29 cellular contexts compared by ENCODE assay signal in the genomic region with DNA sequence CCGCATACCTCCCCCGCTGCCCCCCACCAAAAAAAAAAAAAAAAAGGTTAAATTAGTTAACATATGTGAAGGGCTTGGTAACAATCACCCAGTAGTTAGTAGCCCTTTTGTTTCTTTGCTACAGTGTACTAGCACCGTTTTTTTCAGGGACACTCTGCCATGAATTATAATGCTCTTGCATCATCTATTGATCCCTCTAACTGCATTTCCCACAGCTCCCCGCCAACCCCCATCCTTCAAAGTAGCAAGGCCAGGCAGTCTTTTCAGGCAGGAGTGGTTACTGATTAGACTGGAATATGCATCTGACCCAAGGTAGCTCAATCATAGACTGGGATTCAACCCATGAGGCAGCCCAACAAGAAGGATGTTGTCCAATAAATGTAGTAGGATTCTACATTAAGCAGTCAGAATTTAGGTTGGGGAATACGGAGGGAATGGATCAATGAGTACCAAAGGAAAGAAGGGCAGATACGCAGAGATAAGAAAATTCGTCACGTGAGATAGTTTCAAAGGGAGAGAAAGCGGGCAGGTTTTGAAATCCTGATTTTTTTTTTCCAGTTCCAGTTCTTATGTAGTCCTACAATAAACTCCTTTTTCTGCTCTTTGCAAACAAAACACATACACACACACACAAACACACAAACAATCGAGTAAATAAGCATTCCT. TPM values are rescaled to one million over a fixed set of nuclear protein-coding genes. Genes with fewer than 3 reads are reported as not detected.
DNase-seq lines count a peak whose midpoint lies in the region; ATAC-seq, FAIRE-seq and TF ChIP-seq lines count a peak whose summit lies in the region.
"Had no signal": no experiment of that assay in that cellular context is flagged by ENCODE, and none has a peak within 500 bp of the region (broad histone marks: within the 10 kb centered on the region; RNA-seq: fewer than 3 reads in every experiment).

No MANE protein-coding gene starts in this region.

- H4K8ac ChIP-seq in H9 (replicated peaks; ENCODE audit: insufficient read length, low read depth, low read length) = no peak overlapping the region

- H4K5ac ChIP-seq in H9 (ENCODE audit: insufficient read length, low read depth, low read length) = no peak overlapping the region

- no peak overlapping the region for H2BK12ac ChIP-seq in H9 (ENCODE audit: insufficient read length, low read depth, low read length)

- no peak overlapping the region for H2AFZ ChIP-seq in H9 (ENCODE audit: low read length)

- no peak overlapping the region for H4K91ac ChIP-seq in H9 (ENCODE audit: insufficient read length, low read depth, low read length)

- H3K9ac ChIP-seq in H9 (ENCODE audit: extremely low read depth, insufficient read length, low read length) = peak overlapping the region; percentile 26
- H3K9ac ChIP-seq in iPS-18a (ENCODE audit: low read length) = no peak overlapping the region
- H3K9ac ChIP-seq: BLaER1 treated with 17β-estradiol and CSF1 and Interleukin-3, amounts not matched to agents 10 nM and 100 nM; KMS-11 had no signal

- H2BK120ac ChIP-seq in H9 (ENCODE audit: low read depth, low read length, poor library complexity, severe bottlenecking) = no peak overlapping the region

- intact Hi-C loops in pancreas (cut with DNase I) = loop anchor here in 1 of 3 donors (10.0 kb wide), 1 partner anchor 488 kb away; no protein-coding TSS in a partner anchor

- peak overlapping the region; percentile 20 to 43 (median 36); a peak in 4 of 7 replicates for H3K27ac Mint-ChIP-seq in H9
- H3K27ac Mint-ChIP-seq in WTC11 = peak overlapping the region; percentile 71; the same call in 1 of the 2 replicates
- no peak overlapping the region for H3K27ac Mint-ChIP-seq in activated CD4-positive, alpha-beta memory T cell treated with anti-CD3 and anti-CD28 coated beads, Interleukin-2, amount 10 ng/mL, durations not matched to agents 7 days and 5 days
- H3K27ac Mint-ChIP-seq: T-cell had no signal

- no peak for FAIRE-seq in pancreas (lab: Jason Lieb, UNC)
- FAIRE-seq: A549, GM12891, HTR-8/SVneo had no signal

- H3K4me1 ChIP-seq in H9 (ENCODE audit: insufficient read depth, low read length) (peaks cover 8% of the 10 kb centered on the region; the same call in 1 of the 2 replicates), iPS-18a (ENCODE audit: control insufficient read depth, low read depth, low read length) (peaks cover 22% of the 10 kb centered on the region), pancreas (peaks cover 0 to 12% (median 0%) of the 10 kb centered on the region in 3 donors)
- H3K4me1 ChIP-seq: A549, Caco-2 had no signal

- H3K79me1 ChIP-seq in H9 (ENCODE audit: insufficient read depth, low read depth, low read length, poor library complexity, severe bottlenecking) = no peaks in the 10 kb centered on the region

- no peak overlapping the region for H2BK5ac ChIP-seq in H9 (ENCODE audit: insufficient read length, low read length)

- no peak overlapping the region for H3K23ac ChIP-seq in H9 (ENCODE audit: insufficient read length, low read depth, low read length)

- DNase-seq in H9 (no peak), WTC11 (ENCODE audit: low spot score) (no peak), pancreas (peak in 2 of 6 donors; percentile 36 to 51), NCI-H345 treated with DMSO at 0.1 percent for 48 hours (lab: John Stamatoyannopoulos, UW; ENCODE audit: unreplicated experiment) (no peak)
- no peak for DNase-seq in activated CD4-positive, alpha-beta memory T cell treated with anti-CD3 and anti-CD28 coated beads, Interleukin-2, amount 10 ng/mL, durations not matched to agents 7 days and 5 days
- DNase-seq: AML-193; Caco-2; CD4-positive, alpha-beta memory T cell; DMS79 treated with DMSO at 0.1 percent for 48 hours; GF-D8; GOT3; IMR-90; NCI-H1092; NCI-H1417 treated with DMSO at 0.1 percent for 48 hours; NCI-H1694 treated with DMSO at 0.1 percent for 48 hours; NCI-H2081; NCI-H526 treated with DMSO at 0.1 percent for 48 hours; SHP77; T-cell had no signal

- H3K56ac ChIP-seq in H9 (ENCODE audit: insufficient read length, low read depth, low read length) = no peak overlapping the region

- H3T11ph ChIP-seq in H9 (ENCODE audit: low read length) = no peak overlapping the region

- peaks cover 3 to 4% of the 10 kb centered on the region in 2 experiments; a peak in 3 of 5 replicates for H3K9me3 Mint-ChIP-seq in H9
- peaks cover 4% of the 10 kb centered on the region for H3K9me3 Mint-ChIP-seq in WTC11
- peaks cover 4% of the 10 kb centered on the region for H3K9me3 Mint-ChIP-seq in activated CD4-positive, alpha-beta memory T cell treated with anti-CD3 and anti-CD28 coated beads, Interleukin-2, amount 10 ng/mL, durations not matched to agents 7 days and 5 days
- H3K9me3 Mint-ChIP-seq: T-cell had no signal

- H3K23me2 ChIP-seq in H9 (ENCODE audit: insufficient read length, low read depth, low read length, poor library complexity, severe bottlenecking) = no peaks in the 10 kb centered on the region

- H3K27ac ChIP-seq in H9 (ENCODE audit: insufficient read length, low read depth, low read length) (no peak overlapping the region), iPS-18a (ENCODE audit: low read length) (peak overlapping the region; percentile 12), pancreas (peak overlapping the region in 1 of 4 donors; percentile 24)
- H3K27ac ChIP-seq: A549; BLaER1 treated with 17β-estradiol and CSF1 and Interleukin-3, amounts not matched to agents 10 nM and 100 nM; KMS-11; RWPE1 had no signal

- no peaks in the 10 kb centered on the region for H3K9me3 ChIP-seq in H9 (ENCODE audit: control insufficient read depth, low read depth, low read length)
- no peaks in the 10 kb centered on the region for H3K9me3 ChIP-seq in iPS-18a (ENCODE audit: control insufficient read depth, low read depth, low read length)
- H3K9me3 ChIP-seq in pancreas = no peaks in the 10 kb centered on the region
- H3K9me3 ChIP-seq: A549, Caco-2 had no signal

- POLR2A ChIA-PET in WTC11 (lab: Charles Lee) = interaction anchor here (0.7 kb wide), 1 partner anchor 479 kb away, joined by 5 read pairs; no protein-coding TSS in a partner anchor
- POLR2A ChIA-PET in activated CD4-positive, alpha-beta memory T cell treated with anti-CD3 and anti-CD28 coated beads, Interleukin-2, amount 10 ng/mL, durations not matched to agents 7 days and 5 days (lab: Charles Lee) = no interaction called here

- 100% methylated on average over 1 of the region's 10 CpGs for WGBS in H9 (ENCODE audit: extremely low coverage, insufficient read length, low lambda C conversion rate)
- WGBS in pancreas, 2 donors = 57 to 64% methylated on average over 9 to 10 of the region's 10 CpGs

- H3K36me3 Mint-ChIP-seq in H9 (ENCODE audit: insufficient read depth in 1 of 3, low read depth in 3 of 3) (peaks cover 0 to 4% (median 0%) of the 10 kb centered on the region in 3 experiments; a peak in 3 of 7 replicates), WTC11 (peaks cover 7% of the 10 kb centered on the region; the same call in 1 of the 2 replicates)
- H3K36me3 Mint-ChIP-seq in activated CD4-positive, alpha-beta memory T cell treated with anti-CD3 and anti-CD28 coated beads, Interleukin-2, amount 10 ng/mL, durations not matched to agents 7 days and 5 days (ENCODE audit: low read depth) = peaks cover 3% of the 10 kb centered on the region

- peak overlapping the region; percentile 22 for H3K4me2 ChIP-seq in H9 (ENCODE audit: insufficient read depth, insufficient read length, low read length)
- H3K4me2 ChIP-seq: A549; BLaER1 treated with 17β-estradiol and CSF1 and Interleukin-3, amounts not matched to agents 10 nM and 100 nM; KMS-11 had no signal

- H3K4me1 Mint-ChIP-seq in H9 (peaks cover 21 to 32% of the 10 kb centered on the region in 2 experiments), WTC11 (peaks cover 38% of the 10 kb centered on the region)
- peaks cover 4% of the 10 kb centered on the region for H3K4me1 Mint-ChIP-seq in activated CD4-positive, alpha-beta memory T cell treated with anti-CD3 and anti-CD28 coated beads, Interleukin-2, amount 10 ng/mL, durations not matched to agents 7 days and 5 days
- H3K4me1 Mint-ChIP-seq: CD4-positive, alpha-beta memory T cell; T-cell had no signal

- CTCF ChIA-PET in WTC11 (lab: Charles Lee) = interaction anchor here (1.0 to 3.2 kb wide), 3 partner anchors 11 to 492 kb away, joined by 3 to 24 read pairs (median 4); no protein-coding TSS in a partner anchor
- CTCF ChIA-PET in activated CD4-positive, alpha-beta memory T cell treated with anti-CD3 and anti-CD28 coated beads, Interleukin-2, amount 10 ng/mL, durations not matched to agents 7 days and 5 days (lab: Charles Lee) = interaction anchor here (0.7 to 1.0 kb wide), 2 partner anchors 11 to 75 kb away, joined by 4 read pairs; no protein-coding TSS in a partner anchor

- H3K4ac ChIP-seq in H9 (ENCODE audit: low read depth, low read length) = no peak overlapping the region

- no peaks in the 10 kb centered on the region for H4K20me1 ChIP-seq in H9 (ENCODE audit: control insufficient read depth, insufficient read depth, insufficient read length)
- H4K20me1 ChIP-seq: BLaER1 treated with 17β-estradiol and CSF1 and Interleukin-3, amounts not matched to agents 10 nM and 100 nM had no signal

- peak; percentile 51 for ATAC-seq in WTC11
- peak; percentile 54 to 85 (median 70) for ATAC-seq in pancreas
- ATAC-seq in HG02884 (IDR thresholded peaks at IDR 0.05; ENCODE audit: unreplicated experiment) = no peak
- ATAC-seq: A549, HCT116, Panc1, T-cell had no signal

- H2AK5ac ChIP-seq in H9 (ENCODE audit: insufficient read length, low read length) = no peak overlapping the region

- no peaks in the 10 kb centered on the region for H3K36me3 ChIP-seq in iPS-18a (ENCODE audit: control insufficient read depth, low read depth, low read length)
- no peaks in the 10 kb centered on the region for H3K36me3 ChIP-seq in pancreas
- H3K36me3 ChIP-seq: BLaER1 treated with 17β-estradiol and CSF1 and Interleukin-3, amounts not matched to agents 10 nM and 100 nM had no signal

- H3K18ac ChIP-seq in H9 (ENCODE audit: insufficient read length, low read depth, low read length) = peak overlapping the region; percentile 2

- H3K14ac ChIP-seq in H9 (ENCODE audit: insufficient read depth, low read length) = no peak overlapping the region

- no peak overlapping the region for H3K4me3 ChIP-seq in iPS-18a (ENCODE audit: low read length)
- H3K4me3 ChIP-seq in pancreas = no peak overlapping the region
- H3K4me3 ChIP-seq: A549; BLaER1 treated with 17β-estradiol and CSF1 and Interleukin-3, amounts not matched to agents 10 nM and 100 nM had no signal

- H3K4me3 Mint-ChIP-seq in H9 = no peak overlapping the region
- no peak overlapping the region for H3K4me3 Mint-ChIP-seq in WTC11
- no peak overlapping the region for H3K4me3 Mint-ChIP-seq in activated CD4-positive, alpha-beta memory T cell treated with anti-CD3 and anti-CD28 coated beads, Interleukin-2, amount 10 ng/mL, durations not matched to agents 7 days and 5 days
- H3K4me3 Mint-ChIP-seq: CD4-positive, alpha-beta memory T cell; T-cell had no signal

- TF ChIP-seq CTCF in H9 (conservative IDR thresholded peaks at IDR 0.05) (no peak), WTC11 (IDR thresholded peaks at IDR 0.05) (no peak), pancreas (IDR thresholded peaks at IDR 0.05) (no peak)

- H2BK15ac ChIP-seq in H9 (ENCODE audit: low read depth, low read length) = no peak overlapping the region

- H3K27me3 ChIP-seq in H9 (ENCODE audit: insufficient read depth, low read length) (no peaks in the 10 kb centered on the region), iPS-18a (ENCODE audit: control insufficient read depth, insufficient read depth, low read length) (no peaks in the 10 kb centered on the region), pancreas (no peaks in the 10 kb centered on the region)
- H3K27me3 ChIP-seq: BLaER1 treated with 17β-estradiol and CSF1 and Interleukin-3, amounts not matched to agents 10 nM and 100 nM had no signal

- no peaks in the 10 kb centered on the region for H3K79me2 ChIP-seq in H9 (ENCODE audit: insufficient read depth, low read length)

- no peak overlapping the region for H2BK20ac ChIP-seq in H9 (ENCODE audit: low read depth, low read length, poor library complexity, severe bottlenecking)

- H3K27me3 Mint-ChIP-seq in H9 (ENCODE audit: low read depth) (no peaks in the 10 kb centered on the region), WTC11 (ENCODE audit: low read depth) (no peaks in the 10 kb centered on the region)
- no peaks in the 10 kb centered on the region for H3K27me3 Mint-ChIP-seq in activated CD4-positive, alpha-beta memory T cell treated with anti-CD3 and anti-CD28 coated beads, Interleukin-2, amount 10 ng/mL, durations not matched to agents 7 days and 5 days
- H3K27me3 Mint-ChIP-seq: CD4-positive, alpha-beta memory T cell; T-cell had no signal

RNA-seq across cellular contexts. Expression of a gene that starts 39.8 kb away (rescaled TPM):
- total RNA-seq in H9 (2021) (2.0 and 2.1 TPM in 2 replicates), WTC11 (2021) (2.4 to 2.6 TPM (median 2.5 TPM) in 3 replicates), pancreas (10 to 100 TPM in 1 of 6 donors, 1 to 10 TPM in 5; 4.9 to 10.3 (median 8.6) TPM)
- 1 to 10 TPM; 1.5 to 4.2 TPM for polyA plus RNA-seq in pancreas
- 10 to 100 TPM; 32.4 to 34.3 TPM for total RNA-seq in activated CD4-positive, alpha-beta memory T cell treated with anti-CD3 and anti-CD28 coated beads, Interleukin-2, amount 10 ng/mL, durations not matched to agents 7 days and 5 days
